In the genomic region with DNA sequence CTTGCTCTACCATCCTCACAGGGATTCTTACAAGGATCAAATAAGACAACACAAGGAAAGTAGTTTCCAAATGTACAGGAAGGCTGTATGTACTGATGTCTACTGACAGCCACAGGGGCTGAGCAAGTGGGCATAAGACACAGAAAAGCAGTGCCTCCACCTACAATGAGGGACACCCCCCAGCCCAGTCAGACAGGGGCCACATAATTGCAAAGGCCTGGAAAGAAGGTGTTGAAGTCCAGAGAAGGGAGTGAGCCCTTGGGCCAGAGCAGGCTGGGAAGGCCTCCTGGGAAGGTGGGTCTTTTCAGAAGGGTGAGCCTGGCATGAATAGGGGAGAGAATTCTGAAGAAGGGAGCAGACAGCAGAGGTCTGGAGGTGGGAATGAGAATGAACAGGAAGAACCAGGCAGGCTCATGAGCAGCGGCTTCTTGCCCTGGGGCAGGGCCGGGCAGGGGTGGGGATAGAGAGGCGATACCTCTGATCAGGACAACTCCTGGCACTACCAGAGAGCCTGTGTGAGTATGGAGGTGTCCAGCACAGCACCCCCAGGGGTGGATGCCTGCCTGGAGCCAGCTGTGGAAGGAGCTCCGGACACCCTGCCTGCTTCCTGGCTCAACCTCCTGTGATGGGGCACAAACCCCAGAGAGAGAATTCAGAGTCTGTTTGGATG, we compare ENCODE assay signal across 15 cellular contexts. TPM values are rescaled to one million over a fixed set of nuclear protein-coding genes. Genes with fewer than 3 reads are reported as not detected.
A peak's percentile ranks its signal among the peaks of the same experiment; 100 is the strongest.
DNase-seq lines count a peak whose midpoint lies in the region; ATAC-seq and TF ChIP-seq lines count a peak whose summit lies in the region.
"Had no signal": no experiment of that assay in that cellular context is flagged by ENCODE, and none has a peak within 500 bp of the region (broad histone marks: within the 10 kb centered on the region; RNA-seq: fewer than 3 reads in every experiment).

No MANE protein-coding gene starts in this region.

- CTCF ChIA-PET in SK-N-SH (lab: Yijun Ruan, JAX), result interaction anchor here (0.6 to 5.2 kb wide), 10 partner anchors 11 to 294 kb away, joined by 3 to 27 read pairs (median 5); no protein-coding TSS in a partner anchor
- CTCF ChIA-PET in CD4-positive, alpha-beta T cell (lab: Charles Lee), result no interaction called here

- H3F3A ChIP-seq in SK-N-SH (replicated peaks; ENCODE audit: insufficient read depth), result no peaks in the 10 kb centered on the region

- no peaks in the 10 kb centered on the region for H3K9me3 Mint-ChIP-seq in type B pancreatic cell
- H3K9me3 Mint-ChIP-seq in CD4-positive, alpha-beta T cell, result no peaks in the 10 kb centered on the region
- H3K9me3 Mint-ChIP-seq: activated naive CD8-positive, alpha-beta T cell treated with anti-CD3 and anti-CD28 coated beads, Interleukin-2, amount 50 U/mL, for 24 hours; CD4-positive, alpha-beta memory T cell had no signal

- H3K4me3 ChIP-seq in SK-N-SH (ENCODE audit: low read depth in 2 of 2, low read length in 1 of 2) (no peak overlapping the region), trophoblast cell (ENCODE audit: low read depth, low read length) (no peak overlapping the region)
- H3K4me3 ChIP-seq: MG63, SK-N-MC had no signal

- no peaks in the 10 kb centered on the region for H4K20me1 ChIP-seq in SK-N-SH (ENCODE audit: insufficient read depth)

- no peaks in the 10 kb centered on the region for H3K27me3 Mint-ChIP-seq in type B pancreatic cell
- no peaks in the 10 kb centered on the region for H3K27me3 Mint-ChIP-seq in CD4-positive, alpha-beta T cell
- H3K27me3 Mint-ChIP-seq: activated naive CD8-positive, alpha-beta T cell treated with anti-CD3 and anti-CD28 coated beads, Interleukin-2, amount 50 U/mL, for 24 hours; CD4-positive, alpha-beta memory T cell had no signal

- H3K27me3 ChIP-seq in SK-N-SH (ENCODE audit: insufficient read depth) (no peaks in the 10 kb centered on the region), trophoblast cell (ENCODE audit: insufficient read depth, low read length) (no peaks in the 10 kb centered on the region)
- no peaks in the 10 kb centered on the region for H3K27me3 ChIP-seq in CD4-positive, alpha-beta T cell (ENCODE audit: control insufficient read depth, insufficient read depth, low read length)
- H3K27me3 ChIP-seq: MG63 had no signal

- TF ChIP-seq RAD21 in SK-N-SH (IDR thresholded peaks at IDR 0.05; ENCODE audit: low read length), result no peak

- peak overlapping the region; percentile 77 for H2BK12ac ChIP-seq in trophoblast cell (ENCODE audit: low read length)

- H3K4me1 ChIP-seq in SK-N-SH (ENCODE audit: control insufficient read depth in 1 of 2, insufficient read depth in 2 of 2, low read depth in 1 of 2, low read length in 1 of 2) (peaks cover 13 to 44% of the 10 kb centered on the region in 2 experiments; a peak in 3 of 4 replicates), trophoblast cell (ENCODE audit: control insufficient read depth in 1 of 2, insufficient read depth in 2 of 2, low read length in 2 of 2) (peaks cover 37 to 50% of the 10 kb centered on the region in 2 experiments)

- POLR2A ChIA-PET in SK-N-SH (lab: Yijun Ruan, JAX), result interaction anchor here (2.7 kb wide), 1 partner anchor 174 kb away, joined by 16 read pairs; a partner anchor contains a TSS
- POLR2A ChIA-PET in CD4-positive, alpha-beta T cell (lab: Charles Lee), result no interaction called here

- DNase-seq in SK-N-SH (peak; percentile 44), cardiac septum (ENCODE audit: low spot score) (peak; percentile 76), trophoblast cell (peak; percentile 31 to 50), type B pancreatic cell (ENCODE audit: extremely low spot score, unreplicated experiment) (no peak), T-helper 1 cell (no peak)
- DNase-seq in CD4-positive, alpha-beta T cell, result no peak
- DNase-seq: activated naive CD8-positive, alpha-beta T cell treated with anti-CD3 and anti-CD28 coated beads, Interleukin-2, amount 50 U/mL, for 24 hours; CD4-positive, alpha-beta memory T cell; MG63 had no signal

- H2AK5ac ChIP-seq in trophoblast cell (ENCODE audit: low read length), result peak overlapping the region; percentile 40

- WGBS in SK-N-SH (ENCODE audit: low lambda C conversion rate), result 97% methylated on average over 4 of the region's 4 CpGs
- no CpG with 5 or more reads among the region's 4 CpGs for WGBS in trophoblast cell (ENCODE audit: extremely low coverage, insufficient coverage, insufficient read length)

- H3K18ac ChIP-seq in trophoblast cell (ENCODE audit: low read length), result no peak overlapping the region

- H3K4me2 ChIP-seq in SK-N-SH (no peak overlapping the region), trophoblast cell (ENCODE audit: low read length) (no peak overlapping the region)

- H3K79me1 ChIP-seq in trophoblast cell (ENCODE audit: low read length), result peaks cover 36% of the 10 kb centered on the region

- no peak for TF ChIP-seq EP300 in SK-N-SH (IDR thresholded peaks at IDR 0.05; ENCODE audit: borderline replicate concordance in 1 of 2, low read depth in 1 of 2, low read length in 1 of 2)

- H3K9ac ChIP-seq in SK-N-SH (no peak overlapping the region), trophoblast cell (ENCODE audit: low read length) (no peak overlapping the region)
- H3K9ac ChIP-seq: parathyroid adenoma had no signal

- peak overlapping the region; percentile 87 for H3K27ac Mint-ChIP-seq in type B pancreatic cell
- no peak overlapping the region for H3K27ac Mint-ChIP-seq in CD4-positive, alpha-beta T cell
- H3K27ac Mint-ChIP-seq: activated naive CD8-positive, alpha-beta T cell treated with anti-CD3 and anti-CD28 coated beads, Interleukin-2, amount 50 U/mL, for 24 hours had no signal

- H3K36me3 ChIP-seq in SK-N-SH (replicated peaks in 1 of 2; ENCODE audit: control insufficient read depth in 1 of 2, insufficient read depth in 2 of 2, low read length in 1 of 2) (peaks cover 0 to 35% of the 10 kb centered on the region in 2 experiments), trophoblast cell (ENCODE audit: control insufficient read depth in 1 of 2, insufficient read depth in 2 of 2, low read length in 2 of 2) (peaks cover 10 to 28% of the 10 kb centered on the region in 2 experiments)

- H3K27ac ChIP-seq in SK-N-SH (ENCODE audit: low read depth in 2 of 2, low read length in 1 of 2) (no peak overlapping the region), trophoblast cell (ENCODE audit: low read depth, low read length) (no peak overlapping the region)
- H3K27ac ChIP-seq in CD4-positive, alpha-beta T cell (ENCODE audit: low read depth, low read length), result no peak overlapping the region
- H3K27ac ChIP-seq: 22Rv1, parathyroid adenoma, SK-N-MC, VCaP had no signal

- H4K8ac ChIP-seq in trophoblast cell (ENCODE audit: low read depth, low read length), result no peak overlapping the region

- no peaks in the 10 kb centered on the region for H3K9me2 ChIP-seq in SK-N-SH

- H2AFZ ChIP-seq in SK-N-SH (ENCODE audit: low read depth) (no peak overlapping the region), trophoblast cell (ENCODE audit: insufficient read depth, low read length, poor library complexity) (no peak overlapping the region)
- H2AFZ ChIP-seq: parathyroid adenoma had no signal

- intact Hi-C loops in cardiac septum (cut with DNase I), result no loop called here
- intact Hi-C loops in CD4-positive, alpha-beta T cell (cut with DNase I, micrococcal nuclease), result no loop called here

- H2BK5ac ChIP-seq in trophoblast cell (ENCODE audit: low read depth, low read length, poor library complexity), result no peak overlapping the region

- H3K14ac ChIP-seq in trophoblast cell (ENCODE audit: low read length), result no peak overlapping the region

- peaks cover 24% of the 10 kb centered on the region for H3K4me1 Mint-ChIP-seq in type B pancreatic cell (ENCODE audit: unreplicated experiment)
- H3K4me1 Mint-ChIP-seq in CD4-positive, alpha-beta T cell (ENCODE audit: low read depth), result no peaks in the 10 kb centered on the region
- H3K4me1 Mint-ChIP-seq: activated naive CD8-positive, alpha-beta T cell treated with anti-CD3 and anti-CD28 coated beads, Interleukin-2, amount 50 U/mL, for 24 hours; CD4-positive, alpha-beta memory T cell had no signal

- H3K9me3 ChIP-seq in SK-N-SH (no peaks in the 10 kb centered on the region), trophoblast cell (ENCODE audit: insufficient read depth, low read depth, low read length) (no peaks in the 10 kb centered on the region)
- H3K9me3 ChIP-seq in CD4-positive, alpha-beta T cell (ENCODE audit: control insufficient read depth, low read length), result no peaks in the 10 kb centered on the region
- H3K9me3 ChIP-seq: MG63 had no signal

- peak overlapping the region; percentile 2 for H2BK120ac ChIP-seq in trophoblast cell (ENCODE audit: insufficient read depth, low read length, poor library complexity)

- ATAC-seq in SK-N-SH treated with all-trans-retinoic acid at 6 μM for 48 hours (no peak), HG03354 (IDR thresholded peaks at IDR 0.05; ENCODE audit: poor library complexity, severe bottlenecking, unreplicated experiment) (no peak)
- no peak for ATAC-seq in CD4-positive, alpha-beta T cell (ENCODE audit: poor library complexity)
- ATAC-seq: activated naive CD8-positive, alpha-beta T cell treated with anti-CD3 and anti-CD28 coated beads, Interleukin-2, amount 50 U/mL, for 24 hours had no signal

- peak overlapping the region; percentile 41 for H4K91ac ChIP-seq in trophoblast cell (ENCODE audit: low read depth, low read length)

- H3K4me3 Mint-ChIP-seq in type B pancreatic cell, result peak overlapping the region; percentile 66
- H3K4me3 Mint-ChIP-seq in CD4-positive, alpha-beta T cell, result no peak overlapping the region
- H3K4me3 Mint-ChIP-seq: activated naive CD8-positive, alpha-beta T cell treated with anti-CD3 and anti-CD28 coated beads, Interleukin-2, amount 50 U/mL, for 24 hours; CD4-positive, alpha-beta memory T cell had no signal

- no peak overlapping the region for H3K4ac ChIP-seq in trophoblast cell (ENCODE audit: low read depth, low read length)

- H3K79me2 ChIP-seq in SK-N-SH (ENCODE audit: insufficient read depth) (no peaks in the 10 kb centered on the region), trophoblast cell (ENCODE audit: control insufficient read depth, insufficient read depth, low read length, poor library complexity) (no peaks in the 10 kb centered on the region)
- H3K79me2 ChIP-seq: parathyroid adenoma had no signal

- H3K23ac ChIP-seq in trophoblast cell (ENCODE audit: low read length), result no peak overlapping the region

- no peak overlapping the region for H4K12ac ChIP-seq in trophoblast cell (ENCODE audit: low read depth, low read length)

- TF ChIP-seq CTCF in SK-N-SH (IDR thresholded peaks at IDR 0.05), result no peak
- TF ChIP-seq CTCF in type B pancreatic cell (conservative IDR thresholded peaks at IDR 0.05), result no peak
- no peak for TF ChIP-seq CTCF in CD4-positive, alpha-beta T cell (IDR thresholded peaks at IDR 0.05)

- H3K36me3 Mint-ChIP-seq in type B pancreatic cell, result peaks cover 6% of the 10 kb centered on the region
- peaks cover 40% of the 10 kb centered on the region for H3K36me3 Mint-ChIP-seq in CD4-positive, alpha-beta T cell (ENCODE audit: low read depth)

RNA-seq across cellular contexts. Expression of a gene that starts 30.1 kb away (rescaled TPM):
- polyA plus RNA-seq in SK-N-SH (2012; rRNA removed), result 18.7 and 20.1 TPM in 2 replicates
- 9.8 and 14.2 TPM in 2 replicates for polyA plus RNA-seq in SK-N-SH (2012; cell fraction: cytosol; rRNA removed)
- 47.9 and 49.4 TPM in 2 replicates for polyA plus RNA-seq in SK-N-SH (2012; cell fraction: nucleus; rRNA removed)
- 15.6 TPM for total RNA-seq in cardiac septum
- 17.5 and 18.2 TPM in 2 replicates for polyA plus RNA-seq in trophoblast cell (2013)
- total RNA-seq in type B pancreatic cell (ENCODE audit: low replicate concordance), result 22.1 and 24.3 TPM in 2 replicates
- 10 to 100 TPM in 1 of 2 experiments, 1 to 10 TPM in 1; 8.8 to 10.1 TPM for total RNA-seq in CD4-positive, alpha-beta T cell

RNA-seq across cellular contexts. Expression of a gene that starts 46.1 kb away (rescaled TPM):
- polyA plus RNA-seq in SK-N-SH (2012; rRNA removed), result 0.02 and 0.03 TPM in 2 replicates
- polyA plus RNA-seq in SK-N-SH (2012; cell fraction: cytosol; rRNA removed), result 0.04 TPM in 2 replicates
- polyA plus RNA-seq in SK-N-SH (2012; cell fraction: nucleus; rRNA removed), result 0.19 TPM in 2 replicates
- total RNA-seq in cardiac septum (0.94 TPM), type B pancreatic cell (ENCODE audit: low replicate concordance) (0.31 and 24.3 TPM in 2 replicates)
- polyA plus RNA-seq in trophoblast cell (2013), result 0.14 and 0.17 TPM in 2 replicates
- under 1 TPM; 0.05 to 0.14 TPM for total RNA-seq in CD4-positive, alpha-beta T cell

Comparison
In these comparisons a context has a peak if more than half of its experiments do, and no peak if none do; other contexts are left out.
1. DNase-seq: peak in SK-N-SH (single experiment), cardiac septum (single experiment) and trophoblast cell (2 of 2); none in type B pancreatic cell (single experiment), CD4-positive, alpha-beta T cell (0 of 10) and T-helper 1 cell (0 of 5).